4 cellular contexts compared by ENCODE assay signal in the genomic region with DNA sequence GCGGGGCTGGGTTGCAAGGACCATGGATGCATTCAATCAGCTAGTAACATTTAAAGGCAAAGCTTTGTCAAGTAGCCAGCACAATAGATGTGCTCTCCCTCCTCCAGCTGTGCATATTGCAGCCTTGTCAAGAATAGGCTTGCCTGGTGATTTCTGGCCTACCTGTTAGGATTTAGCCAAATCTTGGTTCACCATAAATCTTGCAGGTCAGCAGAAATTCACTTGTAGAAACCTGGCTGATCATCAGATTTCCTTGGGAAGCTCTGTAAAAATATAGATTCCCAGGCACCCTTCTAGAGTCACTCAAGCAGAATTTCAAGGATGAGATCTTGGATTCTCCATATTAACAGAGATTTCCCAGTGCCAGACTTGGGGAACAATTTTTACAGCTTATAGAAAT.
TF ChIP-seq lines count a peak whose summit lies in the region.

No MANE protein-coding gene starts in this region.

TF ChIP-seq in SK-N-SH treated with all-trans-retinoic acid at 6 μM for 48 hours, 23 proteins besides CTCF, POLR2A, EP300 and RAD21 (continued from another document):
- TF ChIP-seq TCF4 (CRISPR knock-in tag; IDR thresholded peaks at IDR 0.05; ENCODE audit: borderline replicate concordance) (no peak), CSDC2 (CRISPR knock-in tag; IDR thresholded peaks at IDR 0.05) (no peak), ARNTL (CRISPR knock-in tag; IDR thresholded peaks at IDR 0.05; ENCODE audit: borderline replicate concordance, low read depth) (no peak), ZC3H10 (CRISPR knock-in tag; IDR thresholded peaks at IDR 0.05) (no peak), ZNF565 (CRISPR knock-in tag; conservative IDR thresholded peaks at IDR 0.05; ENCODE audit: low read depth) (no peak)

TF ChIP-seq in SK-N-SH, 30 proteins besides CTCF, POLR2A, EP300 and RAD21:
- TF ChIP-seq, protein P1, sequence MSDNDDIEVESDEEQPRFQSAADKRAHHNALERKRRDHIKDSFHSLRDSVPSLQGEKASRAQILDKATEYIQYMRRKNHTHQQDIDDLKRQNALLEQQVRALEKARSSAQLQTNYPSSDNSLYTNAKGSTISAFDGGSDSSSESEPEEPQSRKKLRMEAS (IDR thresholded peaks at IDR 0.05; ENCODE audit: low read depth), result no peak
- TF ChIP-seq, protein P2, sequence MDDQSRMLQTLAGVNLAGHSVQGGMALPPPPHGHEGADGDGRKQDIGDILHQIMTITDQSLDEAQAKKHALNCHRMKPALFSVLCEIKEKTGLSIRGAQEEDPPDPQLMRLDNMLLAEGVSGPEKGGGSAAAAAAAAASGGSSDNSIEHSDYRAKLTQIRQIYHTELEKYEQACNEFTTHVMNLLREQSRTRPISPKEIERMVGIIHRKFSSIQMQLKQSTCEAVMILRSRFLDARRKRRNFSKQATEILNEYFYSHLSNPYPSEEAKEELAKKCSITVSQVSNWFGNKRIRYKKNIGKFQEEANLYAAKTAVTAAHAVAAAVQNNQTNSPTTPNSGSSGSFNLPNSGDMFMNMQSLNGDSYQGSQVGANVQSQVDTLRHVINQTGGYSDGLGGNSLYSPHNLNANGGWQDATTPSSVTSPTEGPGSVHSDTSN (IDR thresholded peaks at IDR 0.05), result no peak
- TF ChIP-seq JUND (IDR thresholded peaks at IDR 0.05), result no peak
- TF ChIP-seq TEAD4 (IDR thresholded peaks at IDR 0.05; ENCODE audit: borderline replicate concordance, insufficient read depth), result no peak
- TF ChIP-seq, protein P3, sequence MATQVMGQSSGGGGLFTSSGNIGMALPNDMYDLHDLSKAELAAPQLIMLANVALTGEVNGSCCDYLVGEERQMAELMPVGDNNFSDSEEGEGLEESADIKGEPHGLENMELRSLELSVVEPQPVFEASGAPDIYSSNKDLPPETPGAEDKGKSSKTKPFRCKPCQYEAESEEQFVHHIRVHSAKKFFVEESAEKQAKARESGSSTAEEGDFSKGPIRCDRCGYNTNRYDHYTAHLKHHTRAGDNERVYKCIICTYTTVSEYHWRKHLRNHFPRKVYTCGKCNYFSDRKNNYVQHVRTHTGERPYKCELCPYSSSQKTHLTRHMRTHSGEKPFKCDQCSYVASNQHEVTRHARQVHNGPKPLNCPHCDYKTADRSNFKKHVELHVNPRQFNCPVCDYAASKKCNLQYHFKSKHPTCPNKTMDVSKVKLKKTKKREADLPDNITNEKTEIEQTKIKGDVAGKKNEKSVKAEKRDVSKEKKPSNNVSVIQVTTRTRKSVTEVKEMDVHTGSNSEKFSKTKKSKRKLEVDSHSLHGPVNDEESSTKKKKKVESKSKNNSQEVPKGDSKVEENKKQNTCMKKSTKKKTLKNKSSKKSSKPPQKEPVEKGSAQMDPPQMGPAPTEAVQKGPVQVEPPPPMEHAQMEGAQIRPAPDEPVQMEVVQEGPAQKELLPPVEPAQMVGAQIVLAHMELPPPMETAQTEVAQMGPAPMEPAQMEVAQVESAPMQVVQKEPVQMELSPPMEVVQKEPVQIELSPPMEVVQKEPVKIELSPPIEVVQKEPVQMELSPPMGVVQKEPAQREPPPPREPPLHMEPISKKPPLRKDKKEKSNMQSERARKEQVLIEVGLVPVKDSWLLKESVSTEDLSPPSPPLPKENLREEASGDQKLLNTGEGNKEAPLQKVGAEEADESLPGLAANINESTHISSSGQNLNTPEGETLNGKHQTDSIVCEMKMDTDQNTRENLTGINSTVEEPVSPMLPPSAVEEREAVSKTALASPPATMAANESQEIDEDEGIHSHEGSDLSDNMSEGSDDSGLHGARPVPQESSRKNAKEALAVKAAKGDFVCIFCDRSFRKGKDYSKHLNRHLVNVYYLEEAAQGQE (IDR thresholded peaks at IDR 0.05; ENCODE audit: low read depth, low read length), result no peak
- no peak for TF ChIP-seq CHD2 (IDR thresholded peaks at IDR 0.05; ENCODE audit: low read length, partially characterized antibody)
- no peak for TF ChIP-seq SMC3 (IDR thresholded peaks at IDR 0.05; ENCODE audit: low read depth, low read length)
- TF ChIP-seq YY1 (IDR thresholded peaks at IDR 0.05; ENCODE audit: low read depth), result no peak
- TF ChIP-seq, protein P4, sequence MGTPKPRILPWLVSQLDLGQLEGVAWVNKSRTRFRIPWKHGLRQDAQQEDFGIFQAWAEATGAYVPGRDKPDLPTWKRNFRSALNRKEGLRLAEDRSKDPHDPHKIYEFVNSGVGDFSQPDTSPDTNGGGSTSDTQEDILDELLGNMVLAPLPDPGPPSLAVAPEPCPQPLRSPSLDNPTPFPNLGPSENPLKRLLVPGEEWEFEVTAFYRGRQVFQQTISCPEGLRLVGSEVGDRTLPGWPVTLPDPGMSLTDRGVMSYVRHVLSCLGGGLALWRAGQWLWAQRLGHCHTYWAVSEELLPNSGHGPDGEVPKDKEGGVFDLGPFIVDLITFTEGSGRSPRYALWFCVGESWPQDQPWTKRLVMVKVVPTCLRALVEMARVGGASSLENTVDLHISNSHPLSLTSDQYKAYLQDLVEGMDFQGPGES (IDR thresholded peaks at IDR 0.05; ENCODE audit: low read depth, low read length), result no peak
- no peak for TF ChIP-seq FOXM1 (IDR thresholded peaks at IDR 0.05; ENCODE audit: low read depth)
- TF ChIP-seq FOSL2 (IDR thresholded peaks at IDR 0.05; ENCODE audit: borderline replicate concordance, low read depth), result no peak
- no peak for TF ChIP-seq NFIC (IDR thresholded peaks at IDR 0.05; ENCODE audit: borderline replicate concordance)
- no peak for TF ChIP-seq NRF1 (IDR thresholded peaks at IDR 0.05; ENCODE audit: low read depth, low read length)
- no peak for TF ChIP-seq ELF1 (IDR thresholded peaks at IDR 0.05)

TF ChIP-seq in K562, 482 proteins besides CTCF, POLR2A, EP300 and RAD21 (continued from another document):
- TF ChIP-seq ZNF316 (IDR thresholded peaks at IDR 0.05) (peak; percentile 50; the same call in 1 of the 2 replicates), STAG1 (CRISPR knock-in tag; IDR thresholded peaks at IDR 0.05; ENCODE audit: borderline replicate concordance) (no peak)

TF ChIP-seq in GM12891, 5 proteins besides CTCF, POLR2A, EP300 and RAD21 (continued from another document):
- TF ChIP-seq POLR2AphosphoS5 (IDR thresholded peaks at IDR 0.05; ENCODE audit: low read depth, low read length) (no peak), TAF1 (IDR thresholded peaks at IDR 0.05; ENCODE audit: low read depth, low read length) (no peak), PAX5 (IDR thresholded peaks at IDR 0.05; ENCODE audit: insufficient read depth, low read length, severe bottlenecking) (no peak), POU2F2 (IDR thresholded peaks at IDR 0.05; ENCODE audit: low read depth, low read length) (no peak)
